ENCODE assay signal across 1 cellular context in genomic region chrX:151113200-151113599, GRCh38.
TF ChIP-seq lines count a peak whose summit lies in the region.
"Not testable (repeated sequence)": the region's sequence is repeated elsewhere in the genome, so short reads cannot be mapped to it uniquely, and the experiment has no call there.

No MANE protein-coding gene starts in this region.

- H3K4me1 ChIP-seq in HEK293 (ENCODE audit: control insufficient read depth, insufficient read depth, low read length) = not testable (repeated sequence)

- not testable (repeated sequence) for H3K27ac ChIP-seq in HEK293 (ENCODE audit: extremely low read depth, low read depth, low read length)

- not testable (repeated sequence) for H3K9me3 ChIP-seq in HEK293 (ENCODE audit: control insufficient read depth, insufficient read depth, low read depth, low read length)

- POLR2A ChIA-PET in HEK293 (lab: Yijun Ruan, JAX) = not testable (repeated sequence)

- H3K4me3 ChIP-seq in HEK293 (ENCODE audit: low read depth, low read length) = not testable (repeated sequence)

- TF ChIP-seq CTCF in HEK293 (tag by site-specific recombination; IDR thresholded peaks at IDR 0.05) = not testable (repeated sequence)

- not testable (repeated sequence) for H3K36me3 ChIP-seq in HEK293 (ENCODE audit: control insufficient read depth in 2 of 2, insufficient read depth in 1 of 2, low read length in 2 of 2)

- CTCF ChIA-PET in HEK293 (lab: Yijun Ruan, JAX) = interaction anchor here (0.7 kb wide), 1 partner anchor 779 kb away, joined by 3 read pairs; no protein-coding TSS in a partner anchor

TF ChIP-seq in HEK293, 187 proteins besides CTCF, POLR2A, EP300 and RAD21:
- peak; percentile 98 for TF ChIP-seq PRDM1 (tag by site-specific recombination; IDR thresholded peaks at IDR 0.05)
